In genomic region chr18:32549248-32549842, GRCh38 we compare ENCODE assay signal across 1 cellular context.
TF ChIP-seq lines count a peak whose summit lies in the region.

No MANE protein-coding gene starts in this region.

TF ChIP-seq in GM23338, 12 proteins besides CTCF, POLR2A, EP300 and RAD21 (continued from another document):
- TF ChIP-seq, protein P1, sequence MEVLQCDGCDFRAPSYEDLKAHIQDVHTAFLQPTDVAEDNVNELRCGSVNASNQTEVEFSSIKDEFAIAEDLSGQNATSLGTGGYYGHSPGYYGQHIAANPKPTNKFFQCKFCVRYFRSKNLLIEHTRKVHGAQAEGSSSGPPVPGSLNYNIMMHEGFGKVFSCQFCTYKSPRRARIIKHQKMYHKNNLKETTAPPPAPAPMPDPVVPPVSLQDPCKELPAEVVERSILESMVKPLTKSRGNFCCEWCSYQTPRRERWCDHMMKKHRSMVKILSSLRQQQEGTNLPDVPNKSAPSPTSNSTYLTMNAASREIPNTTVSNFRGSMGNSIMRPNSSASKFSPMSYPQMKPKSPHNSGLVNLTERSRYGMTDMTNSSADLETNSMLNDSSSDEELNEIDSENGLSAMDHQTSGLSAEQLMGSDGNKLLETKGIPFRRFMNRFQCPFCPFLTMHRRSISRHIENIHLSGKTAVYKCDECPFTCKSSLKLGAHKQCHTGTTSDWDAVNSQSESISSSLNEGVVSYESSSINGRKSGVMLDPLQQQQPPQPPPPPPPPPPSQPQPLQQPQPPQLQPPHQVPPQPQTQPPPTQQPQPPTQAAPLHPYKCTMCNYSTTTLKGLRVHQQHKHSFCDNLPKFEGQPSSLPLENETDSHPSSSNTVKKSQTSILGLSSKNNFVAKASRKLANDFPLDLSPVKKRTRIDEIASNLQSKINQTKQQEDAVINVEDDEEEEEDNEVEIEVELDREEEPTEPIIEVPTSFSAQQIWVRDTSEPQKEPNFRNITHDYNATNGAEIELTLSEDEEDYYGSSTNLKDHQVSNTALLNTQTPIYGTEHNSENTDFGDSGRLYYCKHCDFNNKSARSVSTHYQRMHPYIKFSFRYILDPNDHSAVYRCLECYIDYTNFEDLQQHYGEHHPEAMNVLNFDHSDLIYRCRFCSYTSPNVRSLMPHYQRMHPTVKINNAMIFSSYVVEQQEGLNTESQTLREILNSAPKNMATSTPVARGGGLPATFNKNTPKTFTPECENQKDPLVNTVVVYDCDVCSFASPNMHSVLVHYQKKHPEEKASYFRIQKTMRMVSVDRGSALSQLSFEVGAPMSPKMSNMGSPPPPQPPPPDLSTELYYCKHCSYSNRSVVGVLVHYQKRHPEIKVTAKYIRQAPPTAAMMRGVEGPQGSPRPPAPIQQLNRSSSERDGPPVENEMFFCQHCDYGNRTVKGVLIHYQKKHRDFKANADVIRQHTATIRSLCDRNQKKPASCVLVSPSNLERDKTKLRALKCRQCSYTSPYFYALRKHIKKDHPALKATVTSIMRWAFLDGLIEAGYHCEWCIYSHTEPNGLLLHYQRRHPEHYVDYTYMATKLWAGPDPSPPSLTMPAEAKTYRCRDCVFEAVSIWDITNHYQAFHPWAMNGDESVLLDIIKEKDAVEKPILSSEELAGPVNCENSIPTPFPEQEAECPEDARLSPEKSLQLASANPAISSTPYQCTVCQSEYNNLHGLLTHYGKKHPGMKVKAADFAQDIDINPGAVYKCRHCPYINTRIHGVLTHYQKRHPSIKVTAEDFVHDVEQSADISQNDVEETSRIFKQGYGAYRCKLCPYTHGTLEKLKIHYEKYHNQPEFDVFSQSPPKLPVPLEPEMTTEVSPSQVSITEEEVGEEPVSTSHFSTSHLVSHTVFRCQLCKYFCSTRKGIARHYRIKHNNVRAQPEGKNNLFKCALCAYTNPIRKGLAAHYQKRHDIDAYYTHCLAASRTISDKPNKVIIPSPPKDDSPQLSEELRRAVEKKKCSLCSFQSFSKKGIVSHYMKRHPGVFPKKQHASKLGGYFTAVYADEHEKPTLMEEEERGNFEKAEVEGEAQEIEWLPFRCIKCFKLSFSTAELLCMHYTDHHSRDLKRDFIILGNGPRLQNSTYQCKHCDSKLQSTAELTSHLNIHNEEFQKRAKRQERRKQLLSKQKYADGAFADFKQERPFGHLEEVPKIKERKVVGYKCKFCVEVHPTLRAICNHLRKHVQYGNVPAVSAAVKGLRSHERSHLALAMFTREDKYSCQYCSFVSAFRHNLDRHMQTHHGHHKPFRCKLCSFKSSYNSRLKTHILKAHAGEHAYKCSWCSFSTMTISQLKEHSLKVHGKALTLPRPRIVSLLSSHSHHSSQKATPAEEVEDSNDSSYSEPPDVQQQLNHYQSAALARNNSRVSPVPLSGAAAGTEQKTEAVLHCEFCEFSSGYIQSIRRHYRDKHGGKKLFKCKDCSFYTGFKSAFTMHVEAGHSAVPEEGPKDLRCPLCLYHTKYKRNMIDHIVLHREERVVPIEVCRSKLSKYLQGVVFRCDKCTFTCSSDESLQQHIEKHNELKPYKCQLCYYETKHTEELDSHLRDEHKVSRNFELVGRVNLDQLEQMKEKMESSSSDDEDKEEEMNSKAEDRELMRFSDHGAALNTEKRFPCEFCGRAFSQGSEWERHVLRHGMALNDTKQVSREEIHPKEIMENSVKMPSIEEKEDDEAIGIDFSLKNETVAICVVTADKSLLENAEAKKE (CRISPR knock-in tag; IDR thresholded peaks at IDR 0.05): no peak
- peak; percentile 73 for TF ChIP-seq CREB1 (CRISPR knock-in tag; IDR thresholded peaks at IDR 0.05; ENCODE audit: low read depth)
